ENCODE assay signal across 9 cellular contexts in genomic region chr5:149831492-149831891, GRCh38.
DNase-seq lines count a peak whose midpoint lies in the region; ATAC-seq, FAIRE-seq and TF ChIP-seq lines count a peak whose summit lies in the region.
"Had no signal": no experiment of that assay in that cellular context is flagged by ENCODE, and none has a peak within 500 bp of the region (broad histone marks: within the 10 kb centered on the region; RNA-seq: fewer than 3 reads in every experiment).

No MANE protein-coding gene starts in this region.

- H3K27ac ChIP-seq in pancreas = no peak overlapping the region
- no peak overlapping the region for H3K27ac ChIP-seq in substantia nigra (ENCODE audit: low read depth, low read length, poor library complexity, severe bottlenecking)
- H3K27ac ChIP-seq: PC-9 had no signal

- H3K27me3 Mint-ChIP-seq in activated T-cell treated with anti-CD3 and anti-CD28 coated beads, Interleukin-2, amount 50 U/mL, for 72 hours (ENCODE audit: low read depth) = no peaks in the 10 kb centered on the region

- no peak overlapping the region for H3K4me3 ChIP-seq in pancreas
- H3K4me3 ChIP-seq: PC-9 had no signal

- peak; percentile 79 for DNase-seq in activated effector memory CD4-positive, alpha-beta T cell treated with anti-CD3 and anti-CD28 coated beads, Interleukin-2, amount 50 U/mL, for 16 hours
- no peak for DNase-seq in activated effector memory CD4-positive, alpha-beta T cell treated with Interleukin-2 at 50 U/mL for 16 hours
- DNase-seq in activated T-cell treated with anti-CD3 and anti-CD28 coated beads, Interleukin-2, amount 50 U/mL, for 72 hours = peak; percentile 64 to 74
- peak; percentile 65 for DNase-seq in stimulated activated CD8-positive, alpha-beta memory T cell treated with anti-CD3 and anti-CD28 coated beads, Interleukin-4, amount 100 ng/mL, for 48 hours
- DNase-seq in COLO829 (ENCODE audit: low spot score) (no peak), pancreas (no peak), substantia nigra (lab: John Stamatoyannopoulos, UW) (no peak)

- peak; percentile 80 for ATAC-seq in HG03108 (IDR thresholded peaks at IDR 0.05; ENCODE audit: unreplicated experiment)
- peak; percentile 88 to 90 for ATAC-seq in activated T-cell treated with anti-CD3 and anti-CD28 coated beads, Interleukin-2, amount 50 U/mL, for 72 hours (replicated peaks in 1 of 2)
- no peak for ATAC-seq in pancreas

- H3K36me3 ChIP-seq in pancreas = no peaks in the 10 kb centered on the region

- WGBS in pancreas, 2 donors = 73 to 75% methylated on average over 5 of the region's 5 CpGs

- FAIRE-seq in pancreas (lab: Jason Lieb, UNC) = no peak

- H3K4me3 Mint-ChIP-seq in activated T-cell treated with anti-CD3 and anti-CD28 coated beads, Interleukin-2, amount 50 U/mL, for 72 hours = no peak overlapping the region

- H3K36me3 Mint-ChIP-seq in activated T-cell treated with anti-CD3 and anti-CD28 coated beads, Interleukin-2, amount 50 U/mL, for 72 hours (ENCODE audit: insufficient read depth in 2 of 2) = peaks cover 0 to 1% of the 10 kb centered on the region in 2 donors

- TF ChIP-seq CTCF in pancreas (IDR thresholded peaks at IDR 0.05) = no peak

- H3K4me1 ChIP-seq in pancreas = no peaks in the 10 kb centered on the region

- intact Hi-C loops in pancreas (cut with DNase I) = no loop called here

- peak overlapping the region; percentile 68 for H3K27ac Mint-ChIP-seq in activated T-cell treated with anti-CD3 and anti-CD28 coated beads, Interleukin-2, amount 50 U/mL, for 72 hours

- no peaks in the 10 kb centered on the region for H3K27me3 ChIP-seq in pancreas

- peaks cover 6% of the 10 kb centered on the region for H3K4me1 Mint-ChIP-seq in activated T-cell treated with anti-CD3 and anti-CD28 coated beads, Interleukin-2, amount 50 U/mL, for 72 hours (ENCODE audit: low read depth)

- H3K9me3 ChIP-seq in pancreas = no peaks in the 10 kb centered on the region

- H3K9me3 Mint-ChIP-seq in activated T-cell treated with anti-CD3 and anti-CD28 coated beads, Interleukin-2, amount 50 U/mL, for 72 hours = no peaks in the 10 kb centered on the region

Comparison
In these comparisons a context has a peak if more than half of its experiments do, and no peak if none do; other contexts are left out.
1. DNase-seq: peak in activated effector memory CD4-positive, alpha-beta T cell treated with anti-CD3 and anti-CD28 coated beads, Interleukin-2, amount 50 U/mL, for 16 hours (single experiment), activated T-cell treated with anti-CD3 and anti-CD28 coated beads, Interleukin-2, amount 50 U/mL, for 72 hours (2 of 2) and stimulated activated CD8-positive, alpha-beta memory T cell treated with anti-CD3 and anti-CD28 coated beads, Interleukin-4, amount 100 ng/mL, for 48 hours (single experiment); none in activated effector memory CD4-positive, alpha-beta T cell treated with Interleukin-2 at 50 U/mL for 16 hours (single experiment), COLO829 (single experiment), pancreas (0 of 6) and substantia nigra (0 of 49).
2. ATAC-seq: peak in HG03108 (single experiment) and activated T-cell treated with anti-CD3 and anti-CD28 coated beads, Interleukin-2, amount 50 U/mL, for 72 hours (2 of 2); none in pancreas (0 of 4).